Comparison of ENCODE assay signal across 1 cellular context in genomic region chr17:57085448-57086068, GRCh38.
TF ChIP-seq lines count a peak whose summit lies in the region.

No MANE protein-coding gene starts in this region.

TF ChIP-seq in HepG2, 621 proteins besides CTCF, POLR2A, EP300 and RAD21 (continued from another document and continues in another):
- TF ChIP-seq ZNF407 (CRISPR knock-in tag; IDR thresholded peaks at IDR 0.05; ENCODE audit: not compliant biosample characterization) = peak; percentile 79
- no peak for TF ChIP-seq SOX13 (IDR thresholded peaks at IDR 0.05)
- peak in 1 of 2 experiments; percentile 90; a peak in 2 of 4 replicates for TF ChIP-seq SOX13 (CRISPR knock-in tag; conservative IDR thresholded peaks at IDR 0.05 in 1 of 2, IDR thresholded peaks at IDR 0.05 in 1 of 2)
- TF ChIP-seq PCBP2 (optimal IDR thresholded peaks at IDR 0.05; ENCODE audit: low read depth, low read length, poor library complexity, severe bottlenecking) = no peak
- TF ChIP-seq NFKBIZ (CRISPR knock-in tag; IDR thresholded peaks at IDR 0.05) = peak; percentile 85; the same call in 1 of the 2 replicates
- peak; percentile 97 for TF ChIP-seq UBTF (CRISPR knock-in tag; IDR thresholded peaks at IDR 0.05)
- peak; percentile 76 for TF ChIP-seq ZSCAN21 (CRISPR knock-in tag; IDR thresholded peaks at IDR 0.05; ENCODE audit: borderline replicate concordance)
- no peak; the same call in 1 of the 2 replicates for TF ChIP-seq ZNF101 (CRISPR knock-in tag; IDR thresholded peaks at IDR 0.05; ENCODE audit: borderline replicate concordance, low read depth)
- no peak for TF ChIP-seq ZNF720 (CRISPR knock-in tag; IDR thresholded peaks at IDR 0.05)
- TF ChIP-seq NFAT5 (CRISPR knock-in tag; IDR thresholded peaks at IDR 0.05) = 0 out of 2 replicates have a peak, but pooled peaks have one; percentile 13
- TF ChIP-seq ZNF768 (CRISPR knock-in tag; IDR thresholded peaks at IDR 0.05) = peak; percentile 19; the same call in 1 of the 2 replicates
- peak; percentile 87 for TF ChIP-seq MXD1 (CRISPR knock-in tag; IDR thresholded peaks at IDR 0.05)
- no peak for TF ChIP-seq ZIK1 (CRISPR knock-in tag; IDR thresholded peaks at IDR 0.05; ENCODE audit: borderline replicate concordance, low read depth)
- peak; percentile 89 for TF ChIP-seq BCL3 (CRISPR knock-in tag; IDR thresholded peaks at IDR 0.05)
- peak; percentile 91 for TF ChIP-seq KDM2A (CRISPR knock-in tag; IDR thresholded peaks at IDR 0.05; ENCODE audit: borderline replicate concordance, low read depth)
- TF ChIP-seq PAXIP1 (CRISPR knock-in tag; conservative IDR thresholded peaks at IDR 0.05) = peak; percentile 96
- peak; percentile 47; the same call in 1 of the 2 replicates for TF ChIP-seq ZNF652 (CRISPR knock-in tag; IDR thresholded peaks at IDR 0.05; ENCODE audit: borderline replicate concordance, low read depth)
- TF ChIP-seq MAFF (IDR thresholded peaks at IDR 0.05; ENCODE audit: low read depth, low read length) = no peak
- TF ChIP-seq ZNF800 (CRISPR knock-in tag; IDR thresholded peaks at IDR 0.05) = peak; percentile 76
- no peak; the same call in 1 of the 2 replicates for TF ChIP-seq SP140L (CRISPR knock-in tag; IDR thresholded peaks at IDR 0.05; ENCODE audit: borderline replicate concordance)
- no peak for TF ChIP-seq CSRNP2 (CRISPR knock-in tag; conservative IDR thresholded peaks at IDR 0.05; ENCODE audit: low read depth)
- TF ChIP-seq SATB2 (CRISPR knock-in tag; IDR thresholded peaks at IDR 0.05) = peak; percentile 78
- TF ChIP-seq SMC3 (IDR thresholded peaks at IDR 0.05; ENCODE audit: low read length) = no peak
- peak; percentile 95; the same call in 1 of the 2 replicates for TF ChIP-seq ZNF576 (CRISPR knock-in tag; IDR thresholded peaks at IDR 0.05)
- peak; percentile 86; the same call in 1 of the 2 replicates for TF ChIP-seq HES4 (CRISPR knock-in tag; IDR thresholded peaks at IDR 0.05; ENCODE audit: borderline replicate concordance)
- TF ChIP-seq ZFP90 (CRISPR knock-in tag; IDR thresholded peaks at IDR 0.05; ENCODE audit: borderline replicate concordance) = peak; percentile 83
